ENCODE assay signal across 1 cellular context in the genomic region with DNA sequence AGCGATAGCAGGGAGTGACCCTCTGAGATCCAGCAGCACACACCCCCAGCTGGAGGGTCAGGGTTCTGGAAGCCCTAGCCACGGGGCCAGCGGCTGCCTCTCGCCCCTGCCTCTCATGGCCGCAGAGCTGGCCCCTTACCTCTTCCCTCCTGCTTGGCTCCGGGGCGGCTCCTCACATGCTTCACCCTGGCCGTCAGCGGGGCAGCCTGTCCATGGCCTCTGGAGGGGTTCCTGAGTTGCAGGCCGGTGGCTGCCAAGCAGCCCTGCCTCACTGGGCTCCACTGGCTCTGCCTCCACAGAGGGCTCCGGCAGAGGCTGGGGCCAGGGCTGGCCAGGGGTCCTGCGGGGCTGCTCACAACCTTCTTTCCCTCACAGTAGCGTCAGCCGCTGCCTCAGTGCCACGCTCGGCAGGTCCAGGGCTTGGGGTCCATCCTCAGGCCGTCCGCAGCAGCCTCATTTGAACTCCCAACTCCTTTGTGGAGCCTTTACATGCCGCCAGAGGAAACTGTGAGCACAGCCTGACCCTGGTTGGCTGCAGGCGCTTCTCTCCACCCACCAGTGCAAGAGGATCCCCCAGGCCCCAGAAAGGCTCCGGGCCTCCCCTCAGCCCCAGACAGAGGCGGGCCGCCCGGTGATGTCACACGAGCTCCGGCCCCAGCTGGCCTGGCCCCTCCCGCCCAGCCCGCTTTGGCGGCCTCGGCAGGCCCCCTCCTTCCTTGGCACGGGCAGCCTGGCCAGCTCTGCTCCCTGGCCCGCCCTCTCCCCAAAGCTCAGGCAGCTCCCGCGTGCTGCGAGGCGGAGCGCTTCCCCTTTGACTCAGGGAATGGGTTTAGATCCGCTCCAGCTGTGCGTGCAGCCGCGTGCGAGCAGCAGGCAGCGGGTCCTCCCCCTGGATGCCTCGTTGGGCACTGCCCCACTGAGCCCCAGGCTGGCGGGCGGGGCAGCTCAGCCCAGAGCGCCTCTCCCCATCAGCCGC.
TF ChIP-seq lines count a peak whose summit lies in the region.

A gene with protein sequence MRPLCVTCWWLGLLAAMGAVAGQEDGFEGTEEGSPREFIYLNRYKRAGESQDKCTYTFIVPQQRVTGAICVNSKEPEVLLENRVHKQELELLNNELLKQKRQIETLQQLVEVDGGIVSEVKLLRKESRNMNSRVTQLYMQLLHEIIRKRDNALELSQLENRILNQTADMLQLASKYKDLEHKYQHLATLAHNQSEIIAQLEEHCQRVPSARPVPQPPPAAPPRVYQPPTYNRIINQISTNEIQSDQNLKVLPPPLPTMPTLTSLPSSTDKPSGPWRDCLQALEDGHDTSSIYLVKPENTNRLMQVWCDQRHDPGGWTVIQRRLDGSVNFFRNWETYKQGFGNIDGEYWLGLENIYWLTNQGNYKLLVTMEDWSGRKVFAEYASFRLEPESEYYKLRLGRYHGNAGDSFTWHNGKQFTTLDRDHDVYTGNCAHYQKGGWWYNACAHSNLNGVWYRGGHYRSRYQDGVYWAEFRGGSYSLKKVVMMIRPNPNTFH (minus strand): TSS at position 460 of the 976 bp plus-strand sequence. CDS start 13,904 bp downstream, outside the sequence.

TF ChIP-seq in liver, 16 proteins besides CTCF, POLR2A, EP300 and RAD21 (continued from another document):
- TF ChIP-seq, protein P1, sequence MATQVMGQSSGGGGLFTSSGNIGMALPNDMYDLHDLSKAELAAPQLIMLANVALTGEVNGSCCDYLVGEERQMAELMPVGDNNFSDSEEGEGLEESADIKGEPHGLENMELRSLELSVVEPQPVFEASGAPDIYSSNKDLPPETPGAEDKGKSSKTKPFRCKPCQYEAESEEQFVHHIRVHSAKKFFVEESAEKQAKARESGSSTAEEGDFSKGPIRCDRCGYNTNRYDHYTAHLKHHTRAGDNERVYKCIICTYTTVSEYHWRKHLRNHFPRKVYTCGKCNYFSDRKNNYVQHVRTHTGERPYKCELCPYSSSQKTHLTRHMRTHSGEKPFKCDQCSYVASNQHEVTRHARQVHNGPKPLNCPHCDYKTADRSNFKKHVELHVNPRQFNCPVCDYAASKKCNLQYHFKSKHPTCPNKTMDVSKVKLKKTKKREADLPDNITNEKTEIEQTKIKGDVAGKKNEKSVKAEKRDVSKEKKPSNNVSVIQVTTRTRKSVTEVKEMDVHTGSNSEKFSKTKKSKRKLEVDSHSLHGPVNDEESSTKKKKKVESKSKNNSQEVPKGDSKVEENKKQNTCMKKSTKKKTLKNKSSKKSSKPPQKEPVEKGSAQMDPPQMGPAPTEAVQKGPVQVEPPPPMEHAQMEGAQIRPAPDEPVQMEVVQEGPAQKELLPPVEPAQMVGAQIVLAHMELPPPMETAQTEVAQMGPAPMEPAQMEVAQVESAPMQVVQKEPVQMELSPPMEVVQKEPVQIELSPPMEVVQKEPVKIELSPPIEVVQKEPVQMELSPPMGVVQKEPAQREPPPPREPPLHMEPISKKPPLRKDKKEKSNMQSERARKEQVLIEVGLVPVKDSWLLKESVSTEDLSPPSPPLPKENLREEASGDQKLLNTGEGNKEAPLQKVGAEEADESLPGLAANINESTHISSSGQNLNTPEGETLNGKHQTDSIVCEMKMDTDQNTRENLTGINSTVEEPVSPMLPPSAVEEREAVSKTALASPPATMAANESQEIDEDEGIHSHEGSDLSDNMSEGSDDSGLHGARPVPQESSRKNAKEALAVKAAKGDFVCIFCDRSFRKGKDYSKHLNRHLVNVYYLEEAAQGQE (IDR thresholded peaks at IDR 0.05), result no peak
- TF ChIP-seq, protein P2, sequence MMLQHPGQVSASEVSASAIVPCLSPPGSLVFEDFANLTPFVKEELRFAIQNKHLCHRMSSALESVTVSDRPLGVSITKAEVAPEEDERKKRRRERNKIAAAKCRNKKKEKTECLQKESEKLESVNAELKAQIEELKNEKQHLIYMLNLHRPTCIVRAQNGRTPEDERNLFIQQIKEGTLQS (IDR thresholded peaks at IDR 0.05), result no peak
- TF ChIP-seq FOXA2 (IDR thresholded peaks at IDR 0.05), result no peak
